27 cellular contexts compared by ENCODE assay signal in genomic region chr6:108809211-108809610, GRCh38.
"Had no signal": no experiment of that assay in that cellular context is flagged by ENCODE, and none has a peak within 500 bp of the region (broad histone marks: within the 10 kb centered on the region; RNA-seq: fewer than 3 reads in every experiment).

No MANE protein-coding gene starts in this region.

- H3K27ac Mint-ChIP-seq: effector memory CD8-positive, alpha-beta T cell; naive B cell; natural killer cell treated with Interleukin-12 subunit alpha and Interleukin-12 subunit beta and Interleukin-15 and Interleukin-18, amount 100 ng/mL, for 72 hours; stimulated activated memory B cell treated with anti-CD40 and anti-IgM and Interleukin-4, amounts not matched to agents 10 μg/mL and 1 μg/mL and 100 μg/mL, for 72 hours had no signal

- ATAC-seq: effector memory CD8-positive, alpha-beta T cell; left colon; natural killer cell treated with Interleukin-12 subunit alpha and Interleukin-12 subunit beta and Interleukin-15 and Interleukin-18, amount 100 ng/mL, for 72 hours; sciatic nerve; stimulated activated memory B cell treated with anti-CD40 and anti-IgM and Interleukin-4, amounts not matched to agents 10 μg/mL and 1 μg/mL and 100 μg/mL, for 72 hours; stimulated activated naive CD8-positive, alpha-beta T cell treated with anti-CD3 and anti-CD28 coated beads, Interleukin-15, Interleukin-2, amounts not matched to agents 100 U/mL and 50 U/mL, for 24 hours had no signal

- H3K9me3 Mint-ChIP-seq: effector memory CD8-positive, alpha-beta T cell; natural killer cell treated with Interleukin-12 subunit alpha and Interleukin-12 subunit beta and Interleukin-15 and Interleukin-18, amount 100 ng/mL, for 72 hours; neural crest cell; stimulated activated memory B cell treated with anti-CD40 and anti-IgM and Interleukin-4, amounts not matched to agents 10 μg/mL and 1 μg/mL and 100 μg/mL, for 72 hours had no signal

- H3K36me3 Mint-ChIP-seq: naive B cell; stimulated activated memory B cell treated with anti-CD40 and anti-IgM and Interleukin-4, amounts not matched to agents 10 μg/mL and 1 μg/mL and 100 μg/mL, for 72 hours had no signal

- H3K9me3 ChIP-seq: esophagus squamous epithelium, lower lobe of right lung, prostate gland, right atrium auricular region, testis, tibial artery, upper lobe of left lung had no signal

- H3K36me3 ChIP-seq: esophagus squamous epithelium, heart right ventricle, left ventricle myocardium inferior, lower lobe of right lung, prostate gland, right atrium auricular region, tibial artery, upper lobe of left lung had no signal

- H3K4me3 Mint-ChIP-seq: effector memory CD8-positive, alpha-beta T cell; naive B cell; natural killer cell treated with Interleukin-12 subunit alpha and Interleukin-12 subunit beta and Interleukin-15 and Interleukin-18, amount 100 ng/mL, for 72 hours; neural crest cell; stimulated activated memory B cell treated with anti-CD40 and anti-IgM and Interleukin-4, amounts not matched to agents 10 μg/mL and 1 μg/mL and 100 μg/mL, for 72 hours had no signal

- DNase-seq: cortex of kidney; effector memory CD8-positive, alpha-beta T cell; erythroblast; esophagus squamous epithelium; foreskin melanocyte; glutamatergic neuron; heart right ventricle; hippocampal formation; islet precursor cell; kidney glomerular epithelial cell; left colon; left ventricle myocardium inferior; lower lobe of right lung; naive B cell; stimulated activated CD4-positive, alpha-beta T cell treated with anti-CD3 and anti-CD28 coated beads, Interleukin-2, amount 100 ng/mL, for 24 hours; stimulated activated CD4-positive, alpha-beta T cell treated with anti-CD3 and anti-CD28 coated beads, Interleukin-4, amount 100 ng/mL, for 24 hours; stimulated activated naive CD8-positive, alpha-beta T cell treated with anti-CD3 and anti-CD28 coated beads, Interleukin-15, Interleukin-2, amounts not matched to agents 100 U/mL and 50 U/mL, for 24 hours; substantia nigra; testis; tibial artery; upper lobe of left lung had no signal

- H3K27me3 Mint-ChIP-seq: effector memory CD8-positive, alpha-beta T cell; naive B cell; natural killer cell treated with Interleukin-12 subunit alpha and Interleukin-12 subunit beta and Interleukin-15 and Interleukin-18, amount 100 ng/mL, for 72 hours; stimulated activated memory B cell treated with anti-CD40 and anti-IgM and Interleukin-4, amounts not matched to agents 10 μg/mL and 1 μg/mL and 100 μg/mL, for 72 hours had no signal

- H3K4me3 ChIP-seq: esophagus squamous epithelium, heart right ventricle, left ventricle myocardium inferior, lower lobe of right lung, prostate gland, right atrium auricular region, testis, tibial artery, upper lobe of left lung had no signal

- H3K27ac ChIP-seq: esophagus squamous epithelium, heart right ventricle, left ventricle myocardium inferior, lower lobe of right lung, prostate gland, right atrium auricular region, testis, tibial artery, upper lobe of left lung had no signal

- H3K27me3 ChIP-seq: esophagus squamous epithelium, heart right ventricle, right atrium auricular region, testis, tibial artery, upper lobe of left lung had no signal

- H3K4me1 ChIP-seq: prostate gland, right atrium auricular region had no signal
